ENCODE assay signal across 1 cellular context in the genomic region with DNA sequence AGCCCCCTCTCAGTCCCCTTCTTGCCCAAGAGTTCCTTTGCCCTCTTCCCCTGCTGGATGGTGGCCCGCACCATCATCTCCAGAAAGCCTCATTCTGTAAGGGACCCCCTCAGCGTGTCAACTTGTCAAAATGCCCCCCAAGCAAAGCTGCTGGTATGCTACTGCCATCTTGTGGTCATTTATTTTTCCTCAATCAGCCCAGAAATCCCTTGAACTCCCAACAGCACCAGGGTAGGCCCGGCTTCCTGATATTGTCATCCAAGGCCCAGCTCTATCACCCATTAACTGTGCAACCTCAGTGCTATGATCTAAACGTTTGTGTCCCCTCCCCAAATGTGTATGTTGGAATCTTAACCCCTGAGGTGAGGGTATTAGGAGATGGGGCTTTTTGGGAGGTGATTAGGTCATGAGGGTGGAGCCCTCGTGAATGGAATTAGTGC.
TF ChIP-seq lines count a peak whose summit lies in the region.

No MANE protein-coding gene starts in this region.

TF ChIP-seq in K562, 482 proteins besides CTCF, POLR2A, EP300 and RAD21 (continued from another document):
- no peak for TF ChIP-seq PURB (CRISPR knock-in tag; IDR thresholded peaks at IDR 0.05; ENCODE audit: low read depth)
- TF ChIP-seq CEBPZ (IDR thresholded peaks at IDR 0.05; ENCODE audit: borderline replicate concordance, low read depth, low read length) = no peak
- TF ChIP-seq SMC3 (conservative IDR thresholded peaks at IDR 0.05; ENCODE audit: insufficient read depth, low read depth, low read length) = peak; percentile 66; the same call in 1 of the 2 replicates
TF ChIP-seq in K562: peak in this region for 6.
